1 cellular context compared by ENCODE assay signal in genomic region chr16:88072571-88073001, GRCh38.
TF ChIP-seq lines count a peak whose summit lies in the region.

No MANE protein-coding gene starts in this region.

TF ChIP-seq in H1, 55 proteins besides CTCF, POLR2A, EP300 and RAD21:
- TF ChIP-seq TEAD4 (IDR thresholded peaks at IDR 0.05; ENCODE audit: low read depth, low read length), result no peak
- no peak for TF ChIP-seq GTF2F1 (IDR thresholded peaks at IDR 0.05; ENCODE audit: borderline replicate concordance, low read depth, low read length)
- no peak for TF ChIP-seq NANOG (IDR thresholded peaks at IDR 0.05; ENCODE audit: insufficient read depth, low read depth, low read length, poor library complexity, severe bottlenecking)
- no peak for TF ChIP-seq ZNF274 (IDR thresholded peaks at IDR 0.05; ENCODE audit: borderline replicate concordance, extremely low read depth, low read length)
- no peak for TF ChIP-seq CHD7 (IDR thresholded peaks at IDR 0.05; ENCODE audit: insufficient replicate concordance, low read length)
- TF ChIP-seq MAFK (IDR thresholded peaks at IDR 0.05; ENCODE audit: low read depth, low read length), result no peak
- no peak for TF ChIP-seq GABPA (IDR thresholded peaks at IDR 0.05; ENCODE audit: borderline replicate concordance, insufficient read depth, low read length)
- no peak for TF ChIP-seq SIX5 (IDR thresholded peaks at IDR 0.05; ENCODE audit: low read depth, low read length)
- no peak for TF ChIP-seq TBP (IDR thresholded peaks at IDR 0.05; ENCODE audit: low read depth, low read length)
- TF ChIP-seq SP2 (IDR thresholded peaks at IDR 0.05; ENCODE audit: low read length), result no peak
- no peak for TF ChIP-seq ATF3 (IDR thresholded peaks at IDR 0.05; ENCODE audit: insufficient read depth, low read depth, low read length)
- no peak for TF ChIP-seq JUN (IDR thresholded peaks at IDR 0.05; ENCODE audit: low read depth, low read length)
- no peak for TF ChIP-seq TAF1 (IDR thresholded peaks at IDR 0.05; ENCODE audit: low read depth, low read length)
